ENCODE assay signal across 33 cellular contexts in genomic region chr4:60989141-60989540, GRCh38.
"Had no signal": no experiment of that assay in that cellular context is flagged by ENCODE, and none has a peak within 500 bp of the region (broad histone marks: within the 10 kb centered on the region; RNA-seq: fewer than 3 reads in every experiment).

No MANE protein-coding gene starts in this region.

- H3K79me2 ChIP-seq: parathyroid adenoma had no signal

- H3K9me3 ChIP-seq: gastrocnemius medialis, psoas muscle had no signal

- H3K9ac ChIP-seq: parathyroid adenoma had no signal

- H3K4me3 ChIP-seq: esophagus muscularis mucosa, gastrocnemius medialis, psoas muscle, sigmoid colon, suprapubic skin, tibial artery had no signal

- H3K27ac ChIP-seq: brain microvascular endothelial cell, esophagus muscularis mucosa, gastrocnemius medialis, parathyroid adenoma, psoas muscle, sigmoid colon, suprapubic skin, tibial artery, WERI-Rb-1 had no signal

- H3K36me3 ChIP-seq: brain microvascular endothelial cell, esophagus muscularis mucosa, gastrocnemius medialis, sigmoid colon, suprapubic skin, tibial artery, WERI-Rb-1 had no signal

- DNase-seq: activated CD4-positive, alpha-beta memory T cell treated with anti-CD3 and anti-CD28 coated beads for 36 hours; activated CD4-positive, alpha-beta T cell treated with anti-CD3 and anti-CD28 coated beads, Interleukin-2, amount 10 ng/mL, durations not matched to agents 24 days and 14 days; activated CD8-positive, alpha-beta memory T cell treated with anti-CD3 and anti-CD28 coated beads, Interleukin-2, amount 50 U/mL, for 4 hours; activated gamma-delta T cell; activated naive CD4-positive, alpha-beta T cell treated with anti-CD3 and anti-CD28 coated beads, Interleukin-2, amount 10 ng/mL, durations not matched to agents 7 days and 5 days; activated naive CD8-positive, alpha-beta T cell treated with anti-CD3 and anti-CD28 coated beads, Interleukin-2, amount 10 ng/mL, durations not matched to agents 7 days and 5 days; activated T-cell treated with anti-CD3 and anti-CD28 coated beads, Interleukin-2, amount 50 U/mL, for 24 hours; brain microvascular endothelial cell; central memory CD4-positive, alpha-beta T cell; gastrocnemius medialis; glutamatergic neuron; left colon; midbrain; naive thymus-derived CD4-positive, alpha-beta T cell; nucleus accumbens; psoas muscle; sigmoid colon; small intestine; stimulated activated CD4-positive, alpha-beta T cell treated with anti-CD3 and anti-CD28 coated beads, Interleukin-4, amount 100 ng/mL, for 4 hours; stimulated activated CD8-positive, alpha-beta memory T cell treated with anti-CD3 and anti-CD28 coated beads, Interleukin-4, amount 100 ng/mL, for 48 hours; stimulated activated naive B cell treated with anti-CD40 and anti-IgM and Interleukin-4, amounts not matched to agents 10 μg/mL and 1 μg/mL and 100 μg/mL, for 72 hours; SW 1271; T-helper 9 cell; tibial artery; WERI-Rb-1 had no signal

- H2AFZ ChIP-seq: parathyroid adenoma had no signal

- ATAC-seq: activated CD4-positive, CD25-positive, alpha-beta regulatory T cell treated with anti-CD3 and anti-CD28 coated beads, Interleukin-2, amount 50 U/mL, for 24 hours; gastrocnemius medialis; left colon; naive thymus-derived CD4-positive, alpha-beta T cell; psoas muscle; stimulated activated naive B cell treated with anti-CD40 and anti-IgM and Interleukin-4, amounts not matched to agents 10 μg/mL and 1 μg/mL and 100 μg/mL, for 72 hours had no signal

- FAIRE-seq: astrocyte, endothelial cell of umbilical vein, keratinocyte, small intestine, TTC549 had no signal

- H3K27me3 ChIP-seq: brain microvascular endothelial cell, esophagus muscularis mucosa, gastrocnemius medialis, sigmoid colon, suprapubic skin, tibial artery had no signal

- H3K4me1 ChIP-seq: esophagus muscularis mucosa, gastrocnemius medialis, parathyroid adenoma, psoas muscle, sigmoid colon, suprapubic skin, tibial artery had no signal
